16 cellular contexts compared by ENCODE assay signal in the genomic region with DNA sequence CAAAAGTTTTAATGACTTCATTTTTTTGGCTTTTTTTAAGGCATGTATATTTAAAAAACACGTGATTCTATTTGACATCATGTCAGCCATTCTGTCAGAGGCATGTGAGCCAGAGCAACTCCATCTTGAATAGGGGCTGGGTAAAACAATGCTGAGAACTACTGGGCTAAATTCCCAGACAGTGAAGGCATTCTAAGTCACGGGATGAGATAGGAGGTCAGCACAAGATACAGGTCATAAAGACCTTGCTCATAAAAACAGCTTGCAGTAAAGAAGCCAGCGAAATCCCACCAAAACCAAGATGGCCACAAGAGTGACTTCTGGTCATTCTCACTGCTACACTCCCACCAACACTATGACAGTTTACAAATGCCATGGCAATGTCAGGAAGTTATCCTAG.
DNase-seq lines count a peak whose midpoint lies in the region; ATAC-seq, FAIRE-seq and TF ChIP-seq lines count a peak whose summit lies in the region.
"Had no signal": no experiment of that assay in that cellular context is flagged by ENCODE, and none has a peak within 500 bp of the region (broad histone marks: within the 10 kb centered on the region; RNA-seq: fewer than 3 reads in every experiment).

No MANE protein-coding gene starts in this region.

- H3K27me3 Mint-ChIP-seq in endodermal cell (ENCODE audit: insufficient read depth) (no peaks in the 10 kb centered on the region), mesothelial cell of epicardium (ENCODE audit: low read depth) (no peaks in the 10 kb centered on the region)
- H3K27me3 Mint-ChIP-seq: CD8-positive, alpha-beta memory T cell had no signal

- no peak overlapping the region for H3K27ac Mint-ChIP-seq in endodermal cell
- H3K27ac Mint-ChIP-seq in mesothelial cell of epicardium, result peak overlapping the region; percentile 84
- H3K27ac Mint-ChIP-seq: HFFc6 had no signal

- H3K4me3 Mint-ChIP-seq in endodermal cell (no peak overlapping the region), mesothelial cell of epicardium (no peak overlapping the region)
- H3K4me3 Mint-ChIP-seq: HFFc6 had no signal

- peak overlapping the region; percentile 62 for H2AFZ ChIP-seq in smooth muscle cell (ENCODE audit: low read depth)

- peaks cover 5% of the 10 kb centered on the region for H3F3A ChIP-seq in smooth muscle cell (ENCODE audit: low read depth)

- WGBS in endodermal cell (ENCODE audit: insufficient coverage in 1 of 2, insufficient read length in 1 of 2), 2 experiments, result 85 to 93% methylated on average over 1 to 3 of the region's 3 CpGs
- 31% methylated on average over 3 of the region's 3 CpGs for WGBS in smooth muscle cell (ENCODE audit: low lambda C conversion rate)

- H3K9me3 Mint-ChIP-seq in endodermal cell (no peaks in the 10 kb centered on the region), mesothelial cell of epicardium (no peaks in the 10 kb centered on the region)
- H3K9me3 Mint-ChIP-seq: CD8-positive, alpha-beta memory T cell had no signal

- no peak for DNase-seq in H54 (ENCODE audit: insufficient read length, low spot score)
- DNase-seq in endodermal cell, result no peak
- no peak for DNase-seq in mesothelial cell of epicardium (ENCODE audit: low spot score in 2 of 2, unreplicated experiment in 2 of 2)
- DNase-seq in smooth muscle cell (lab: John Stamatoyannopoulos, UW; ENCODE audit: unreplicated experiment), result no peak
- DNase-seq in HTR-8/SVneo (ENCODE audit: insufficient read length, low spot score), result no peak
- DNase-seq: 8988T; AML-193; CD8-positive, alpha-beta memory T cell; DMS53; HCEC 1CT; HFFc6 had no signal

- H3K9ac ChIP-seq in endodermal cell (ENCODE audit: extremely low read depth, low read length, poor library complexity, severe bottlenecking) (no peak overlapping the region), smooth muscle cell (ENCODE audit: low read depth) (peak overlapping the region; percentile 38)
- H3K9ac ChIP-seq: BLaER1 had no signal

- FAIRE-seq in H54 (lab: Jason Lieb, UNC) (peak; percentile 62), HTR-8/SVneo (lab: Jason Lieb, UNC) (no peak)
- FAIRE-seq: GM18507, H1 had no signal

- TF ChIP-seq POLR2A in H54 (IDR thresholded peaks at IDR 0.05; ENCODE audit: low read depth, low read length), result no peak

- ATAC-seq in GM18511 (IDR thresholded peaks at IDR 0.05; ENCODE audit: unreplicated experiment) (no peak), GM21619 (IDR thresholded peaks at IDR 0.05; ENCODE audit: unreplicated experiment) (no peak)

- H3K36me3 ChIP-seq in endodermal cell (ENCODE audit: control insufficient read depth, insufficient read depth, low read length) (peaks cover 4% of the 10 kb centered on the region), smooth muscle cell (ENCODE audit: low read depth) (no peaks in the 10 kb centered on the region)
- H3K36me3 ChIP-seq: BLaER1 had no signal

- no peaks in the 10 kb centered on the region for H3K27me3 ChIP-seq in endodermal cell (ENCODE audit: control insufficient read depth, insufficient read depth, low read length, poor library complexity, severe bottlenecking)
- H3K27me3 ChIP-seq in smooth muscle cell (ENCODE audit: low read depth), result no peaks in the 10 kb centered on the region
- H3K27me3 ChIP-seq: BLaER1 had no signal

- peaks cover 25% of the 10 kb centered on the region for H3K79me2 ChIP-seq in smooth muscle cell (ENCODE audit: low read depth)

- no peaks in the 10 kb centered on the region for H4K20me1 ChIP-seq in smooth muscle cell (ENCODE audit: low read depth)
- H4K20me1 ChIP-seq: BLaER1 had no signal

- H3K4me3 ChIP-seq in endodermal cell (ENCODE audit: low read length) (no peak overlapping the region), smooth muscle cell (no peak overlapping the region)
- H3K4me3 ChIP-seq: BLaER1 had no signal

- TF ChIP-seq CTCF in endodermal cell (conservative IDR thresholded peaks at IDR 0.05), result no peak
- no peak for TF ChIP-seq CTCF in mesothelial cell of epicardium (IDR thresholded peaks at IDR 0.05; ENCODE audit: unreplicated experiment)
- no peak for TF ChIP-seq CTCF in smooth muscle cell (IDR thresholded peaks at IDR 0.05; ENCODE audit: borderline replicate concordance, insufficient read depth, poor library complexity, severe bottlenecking)

- H3K36me3 Mint-ChIP-seq in endodermal cell (ENCODE audit: low read depth) (no peaks in the 10 kb centered on the region), mesothelial cell of epicardium (no peaks in the 10 kb centered on the region)
- H3K36me3 Mint-ChIP-seq: CD8-positive, alpha-beta memory T cell had no signal

- peak overlapping the region; percentile 47 for H3K27ac ChIP-seq in endodermal cell (ENCODE audit: low read depth, low read length)
- peak overlapping the region; percentile 72 for H3K27ac ChIP-seq in smooth muscle cell (ENCODE audit: low read depth)
- H3K27ac ChIP-seq: BLaER1 had no signal

- peak overlapping the region; percentile 31 for H3K4me2 ChIP-seq in smooth muscle cell
- H3K4me2 ChIP-seq: BLaER1 had no signal

- H3K4me1 Mint-ChIP-seq in endodermal cell (peaks cover 6% of the 10 kb centered on the region), mesothelial cell of epicardium (peaks cover 22% of the 10 kb centered on the region)
- H3K4me1 Mint-ChIP-seq: CD8-positive, alpha-beta memory T cell had no signal

- peaks cover 2% of the 10 kb centered on the region for H3K4me1 ChIP-seq in endodermal cell (ENCODE audit: control insufficient read depth, insufficient read depth, low read length)
- peaks cover 19% of the 10 kb centered on the region for H3K4me1 ChIP-seq in smooth muscle cell (ENCODE audit: low read depth)
- H3K4me1 ChIP-seq: BLaER1 had no signal

- H3K9me3 ChIP-seq in endodermal cell (ENCODE audit: control insufficient read depth, low read length) (no peaks in the 10 kb centered on the region), smooth muscle cell (replicated peaks; ENCODE audit: low read depth) (no peaks in the 10 kb centered on the region)
- H3K9me3 ChIP-seq: BLaER1 had no signal
